In the genomic region with DNA sequence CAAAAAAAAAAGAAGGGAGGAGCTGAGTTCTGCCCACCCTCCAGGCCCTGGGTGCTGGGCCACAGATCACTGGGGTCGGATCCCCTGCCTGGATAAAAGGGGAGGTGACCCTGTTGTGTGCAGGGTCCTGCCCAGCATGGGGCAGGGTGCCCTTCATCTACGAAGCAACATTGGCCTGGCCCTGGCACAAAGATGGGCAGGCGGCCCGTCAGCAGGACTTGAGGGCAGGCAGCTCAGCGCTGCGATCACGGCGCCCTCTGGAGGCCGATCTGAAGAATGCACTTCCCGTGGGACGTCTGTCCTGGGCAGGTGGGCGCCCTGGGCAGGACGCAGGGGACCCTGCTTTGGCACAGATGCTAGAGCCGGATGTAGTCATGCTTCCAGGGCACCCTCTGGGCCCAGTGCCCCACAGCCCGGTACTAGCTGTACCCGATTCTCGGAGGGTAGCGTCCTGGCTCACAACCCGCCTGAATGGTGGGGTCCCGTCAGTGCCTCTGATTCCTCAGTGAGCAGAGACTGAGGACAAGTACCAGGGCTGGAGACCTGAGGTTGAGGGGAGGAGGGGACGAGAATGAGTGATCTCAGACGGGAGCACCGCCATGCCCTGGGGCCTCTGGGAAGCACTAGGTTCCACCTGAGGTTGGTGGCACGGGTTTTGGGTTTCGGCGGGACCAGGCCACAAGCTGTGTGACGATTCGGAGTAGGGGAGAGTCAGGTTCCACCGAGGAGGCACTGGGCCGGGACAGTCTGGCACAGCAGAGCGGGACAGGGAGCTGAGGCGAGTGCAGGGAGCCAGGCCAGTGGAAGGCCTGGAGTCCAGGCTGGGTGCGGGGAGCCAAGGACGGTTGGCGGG, we compare ENCODE assay signal across 8 cellular contexts. TPM values are rescaled to one million over a fixed set of nuclear protein-coding genes. Genes with fewer than 3 reads are reported as not detected.
A peak's percentile ranks its signal among the peaks of the same experiment; 100 is the strongest.
DNase-seq lines count a peak whose midpoint lies in the region; ATAC-seq and TF ChIP-seq lines count a peak whose summit lies in the region.

No MANE protein-coding gene starts in this region.

- H3K36me3 ChIP-seq in PC-9 (ENCODE audit: low read depth) (no peaks in the 10 kb centered on the region), neural progenitor cell (no peaks in the 10 kb centered on the region), vagina (peaks cover 4 to 27% of the 10 kb centered on the region in 2 donors)

- H3K79me2 ChIP-seq in PC-9 (ENCODE audit: low read depth): no peaks in the 10 kb centered on the region
- H3K79me2 ChIP-seq in neural progenitor cell (ENCODE audit: low read depth): no peaks in the 10 kb centered on the region

- H3K4me1 Mint-ChIP-seq in activated T-helper 1 cell treated with anti-CD3 and anti-CD28 coated beads, Interleukin-12 subunit alpha, Interleukin-12 subunit beta, Interleukin-2, Interleukin-4 antibody, amounts not matched to agents 30 ng/mL and 10 ng/mL and 1 ng/mL, durations not matched to agents 14 hours and 24 hours and 36 hours (ENCODE audit: low read depth): peaks cover 23% of the 10 kb centered on the region
- no peaks in the 10 kb centered on the region for H3K4me1 Mint-ChIP-seq in neural progenitor cell

- H3K27ac ChIP-seq in PC-9 (no peak overlapping the region), neural progenitor cell (no peak overlapping the region), vagina (no peak overlapping the region)

- H2AFZ ChIP-seq in PC-9 (no peak overlapping the region), neural progenitor cell (replicated peaks) (no peak overlapping the region)

- ATAC-seq in HG03175 (IDR thresholded peaks at IDR 0.05; ENCODE audit: unreplicated experiment) (peak; percentile 48), HG02973 (IDR thresholded peaks at IDR 0.05; ENCODE audit: unreplicated experiment) (no peak)

- H4K20me1 ChIP-seq in PC-9 (ENCODE audit: insufficient read depth) (no peaks in the 10 kb centered on the region), neural progenitor cell (ENCODE audit: low read depth) (no peaks in the 10 kb centered on the region)

- POLR2A ChIA-PET in PC-9 (lab: Charles Lee; ENCODE audit: unreplicated experiment): no interaction called here

- H3K4me2 ChIP-seq in PC-9 (peak overlapping the region; percentile 78), neural progenitor cell (no peak overlapping the region)

- peaks cover 16% of the 10 kb centered on the region for H3K36me3 Mint-ChIP-seq in activated T-helper 1 cell treated with anti-CD3 and anti-CD28 coated beads, Interleukin-12 subunit alpha, Interleukin-12 subunit beta, Interleukin-2, Interleukin-4 antibody, amounts not matched to agents 30 ng/mL and 10 ng/mL and 1 ng/mL, durations not matched to agents 14 hours and 24 hours and 36 hours (ENCODE audit: low read depth)
- peaks cover 3% of the 10 kb centered on the region for H3K36me3 Mint-ChIP-seq in neural progenitor cell

- no peaks in the 10 kb centered on the region for H3K9me3 Mint-ChIP-seq in activated T-helper 1 cell treated with anti-CD3 and anti-CD28 coated beads, Interleukin-12 subunit alpha, Interleukin-12 subunit beta, Interleukin-2, Interleukin-4 antibody, amounts not matched to agents 30 ng/mL and 10 ng/mL and 1 ng/mL, durations not matched to agents 14 hours and 24 hours and 36 hours
- no peaks in the 10 kb centered on the region for H3K9me3 Mint-ChIP-seq in neural progenitor cell

- H3K27me3 Mint-ChIP-seq in activated T-helper 1 cell treated with anti-CD3 and anti-CD28 coated beads, Interleukin-12 subunit alpha, Interleukin-12 subunit beta, Interleukin-2, Interleukin-4 antibody, amounts not matched to agents 30 ng/mL and 10 ng/mL and 1 ng/mL, durations not matched to agents 14 hours and 24 hours and 36 hours (ENCODE audit: insufficient read depth): no peaks in the 10 kb centered on the region
- H3K27me3 Mint-ChIP-seq in neural progenitor cell (ENCODE audit: insufficient read depth, low read depth): peaks cover 9% of the 10 kb centered on the region

- no peak for TF ChIP-seq POLR2A in vagina (IDR thresholded peaks at IDR 0.05)

- peak overlapping the region; percentile 34 for H3K27ac Mint-ChIP-seq in activated T-helper 1 cell treated with anti-CD3 and anti-CD28 coated beads, Interleukin-12 subunit alpha, Interleukin-12 subunit beta, Interleukin-2, Interleukin-4 antibody, amounts not matched to agents 30 ng/mL and 10 ng/mL and 1 ng/mL, durations not matched to agents 14 hours and 24 hours and 36 hours
- H3K27ac Mint-ChIP-seq in neural progenitor cell: no peak overlapping the region

- CTCF ChIA-PET in PC-9 (lab: Charles Lee): interaction anchor here (0.6 to 0.9 kb wide), 4 partner anchors 14 to 1366 kb away, joined by 3 to 7 read pairs (median 4); a partner anchor contains a TSS

- DNase-seq in ELR (ENCODE audit: low read depth) (peak; percentile 64), PC-9 (peak; percentile 55 to 67), fibroblast of the aortic adventitia (ENCODE audit: low read depth) (peak; percentile 64), neural progenitor cell (ENCODE audit: low spot score) (peak; percentile 76), vagina (ENCODE audit: extremely low spot score in 2 of 2) (peak in 1 of 2 donors; percentile 90)
- DNase-seq in activated T-helper 1 cell treated with anti-CD3 and anti-CD28 coated beads, Interleukin-12 subunit alpha, Interleukin-12 subunit beta, Interleukin-2, Interleukin-4 antibody, amounts not matched to agents 30 ng/mL and 10 ng/mL and 1 ng/mL, durations not matched to agents 14 hours and 24 hours and 36 hours (ENCODE audit: low spot score): peak; percentile 56

- no peaks in the 10 kb centered on the region for H3K27me3 ChIP-seq in PC-9 (ENCODE audit: insufficient read depth, low read depth)
- no peaks in the 10 kb centered on the region for H3K27me3 ChIP-seq in neural progenitor cell
- no peaks in the 10 kb centered on the region for H3K27me3 ChIP-seq in vagina

- no peak overlapping the region for H3K9ac ChIP-seq in neural progenitor cell

- H3K9me3 ChIP-seq in PC-9 (ENCODE audit: insufficient read depth, low read depth) (no peaks in the 10 kb centered on the region), neural progenitor cell (ENCODE audit: low read depth) (no peaks in the 10 kb centered on the region), vagina (no peaks in the 10 kb centered on the region)

- no peaks in the 10 kb centered on the region for H3K9me2 ChIP-seq in PC-9 (ENCODE audit: insufficient read depth)

- H3F3A ChIP-seq in PC-9 (ENCODE audit: insufficient read depth, low read depth) (peaks cover 24% of the 10 kb centered on the region), neural progenitor cell (ENCODE audit: low read depth) (no peaks in the 10 kb centered on the region)

- no peak overlapping the region for H3K4me3 ChIP-seq in PC-9
- H3K4me3 ChIP-seq in fibroblast of the aortic adventitia (ENCODE audit: low read depth, low read length): no peak overlapping the region
- H3K4me3 ChIP-seq in neural progenitor cell: no peak overlapping the region
- H3K4me3 ChIP-seq in vagina: no peak overlapping the region

- TF ChIP-seq CTCF in PC-9 (conservative IDR thresholded peaks at IDR 0.05): peak; percentile 99
- TF ChIP-seq CTCF in fibroblast of the aortic adventitia (IDR thresholded peaks at IDR 0.05; ENCODE audit: insufficient read depth, low read length): peak; percentile 91
- TF ChIP-seq CTCF in neural progenitor cell (IDR thresholded peaks at IDR 0.05): peak; percentile 92
- peak; percentile 80 to 92 (median 86) for TF ChIP-seq CTCF in vagina (IDR thresholded peaks at IDR 0.05)

- H3K4me3 Mint-ChIP-seq in activated T-helper 1 cell treated with anti-CD3 and anti-CD28 coated beads, Interleukin-12 subunit alpha, Interleukin-12 subunit beta, Interleukin-2, Interleukin-4 antibody, amounts not matched to agents 30 ng/mL and 10 ng/mL and 1 ng/mL, durations not matched to agents 14 hours and 24 hours and 36 hours: no peak overlapping the region
- H3K4me3 Mint-ChIP-seq in neural progenitor cell: no peak overlapping the region

- intact Hi-C loops in PC-9 (cut with micrococcal nuclease; ENCODE audit: unreplicated experiment): loop anchor here (1.0 to 5.0 kb wide), 3 partner anchors 45 to 362 kb away; a partner anchor contains a TSS
- intact Hi-C loops in activated T-helper 1 cell treated with anti-CD3 and anti-CD28 coated beads, Interleukin-12 subunit alpha, Interleukin-12 subunit beta, Interleukin-2, Interleukin-4 antibody, amounts not matched to agents 30 ng/mL and 10 ng/mL and 1 ng/mL, durations not matched to agents 14 hours and 24 hours and 36 hours (cut with micrococcal nuclease): loop anchor here (1.0 to 5.0 kb wide), 4 partner anchors 16 to 208 kb away; a partner anchor contains a TSS
- intact Hi-C loops in vagina (cut with DNase I): loop anchor here (5.0 kb wide), 1 partner anchor 42 kb away; no protein-coding TSS in a partner anchor

- H3K4me1 ChIP-seq in PC-9 (replicated peaks; ENCODE audit: insufficient read depth) (peaks cover 30% of the 10 kb centered on the region), neural progenitor cell (no peaks in the 10 kb centered on the region), vagina (peaks cover 11% of the 10 kb centered on the region)

- no TSS peak for BruUV-seq in PC-9 (replicated peaks; lab: Mats Ljungman, UMichigan)

RNA-seq across cellular contexts. Expression of a gene that starts 18.0 kb away (rescaled TPM):
- total RNA-seq in PC-9 (2021) (5.1 and 6.0 TPM in 2 replicates), fibroblast of the aortic adventitia (ENCODE audit: low replicate concordance) (7.8 and 8.3 TPM in 2 replicates), neural progenitor cell (ENCODE audit: low replicate concordance) (0.75 and 2.4 TPM in 2 replicates), vagina (34.1 TPM)
- 233 and 240 TPM in 2 replicates for total RNA-seq in activated T-helper 1 cell treated with anti-CD3 and anti-CD28 coated beads, Interleukin-12 subunit alpha, Interleukin-12 subunit beta, Interleukin-2, Interleukin-4 antibody, amounts not matched to agents 30 ng/mL and 10 ng/mL and 1 ng/mL, durations not matched to agents 14 hours and 24 hours and 36 hours

RNA-seq across cellular contexts. Expression of a gene that starts 49.4 kb away (rescaled TPM):
- total RNA-seq in PC-9 (2021): 0.48 and 0.63 TPM in 2 replicates
- 0.54 and 0.75 TPM in 2 replicates for total RNA-seq in activated T-helper 1 cell treated with anti-CD3 and anti-CD28 coated beads, Interleukin-12 subunit alpha, Interleukin-12 subunit beta, Interleukin-2, Interleukin-4 antibody, amounts not matched to agents 30 ng/mL and 10 ng/mL and 1 ng/mL, durations not matched to agents 14 hours and 24 hours and 36 hours
- not detected in 2 replicates for total RNA-seq in fibroblast of the aortic adventitia (ENCODE audit: low replicate concordance)
- 0.12 TPM in 1 of 2 replicates, not detected in the other for total RNA-seq in neural progenitor cell (ENCODE audit: low replicate concordance)
- total RNA-seq in vagina: 2.5 TPM
